Comparison of ENCODE assay signal across 17 cellular contexts in the genomic region with DNA sequence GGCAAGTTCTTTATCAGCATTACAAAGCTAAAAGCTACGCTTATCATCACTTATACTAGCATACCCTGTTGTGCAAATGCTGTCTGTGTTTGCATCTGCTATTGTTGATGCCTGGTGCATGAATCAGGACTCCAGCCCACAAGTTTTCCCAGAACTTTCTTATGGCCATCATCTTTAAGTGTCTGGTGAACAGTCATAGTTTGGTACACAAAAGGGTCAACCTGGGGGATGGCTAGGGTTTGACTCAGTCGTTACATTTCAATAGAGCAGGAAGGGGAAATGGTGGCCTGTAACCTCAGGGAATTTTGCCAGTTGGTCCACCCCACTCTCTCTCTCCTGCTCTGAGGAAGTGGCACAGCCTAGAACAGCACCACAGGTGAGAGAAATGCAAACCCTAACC. TPM values are rescaled to one million over a fixed set of nuclear protein-coding genes. Genes with fewer than 3 reads are reported as not detected.
A peak's percentile ranks its signal among the peaks of the same experiment; 100 is the strongest.
DNase-seq lines count a peak whose midpoint lies in the region; ATAC-seq, FAIRE-seq and TF ChIP-seq lines count a peak whose summit lies in the region.
"Had no signal": no experiment of that assay in that cellular context is flagged by ENCODE, and none has a peak within 500 bp of the region (broad histone marks: within the 10 kb centered on the region; RNA-seq: fewer than 3 reads in every experiment).

No MANE protein-coding gene starts in this region.

- H3K4me2 ChIP-seq in BLaER1 treated with 17β-estradiol and CSF1 and Interleukin-3, amounts not matched to agents 10 nM and 100 nM: peak overlapping the region; percentile 36 to 74 (median 54)
- no peak overlapping the region for H3K4me2 ChIP-seq in mesenchymal stem cell (ENCODE audit: low read length, poor library complexity, severe bottlenecking)

- no peak overlapping the region for H3K4me3 ChIP-seq in BLaER1 treated with 17β-estradiol and CSF1 and Interleukin-3, amounts not matched to agents 10 nM and 100 nM
- H3K4me3 ChIP-seq in mesenchymal stem cell (ENCODE audit: insufficient read depth in 1 of 2, low read depth in 1 of 2, low read length in 2 of 2): no peak overlapping the region
- H3K4me3 ChIP-seq: esophagus muscularis mucosa, vagina had no signal

- no peak overlapping the region for H4K91ac ChIP-seq in mesenchymal stem cell (ENCODE audit: low read length)

- no peak overlapping the region for H2BK120ac ChIP-seq in mesenchymal stem cell (ENCODE audit: low read depth, low read length)

- H3K79me1 ChIP-seq in mesenchymal stem cell (replicated peaks; ENCODE audit: low read length, poor library complexity, severe bottlenecking): no peaks in the 10 kb centered on the region

- H3K36me3 ChIP-seq in BLaER1 treated with 17β-estradiol and CSF1 and Interleukin-3, amounts not matched to agents 10 nM and 100 nM: no peaks in the 10 kb centered on the region
- H3K36me3 ChIP-seq in mesenchymal stem cell (ENCODE audit: control insufficient read depth in 1 of 2, insufficient read depth in 2 of 2, low read depth in 1 of 2, low read length in 2 of 2): no peaks in the 10 kb centered on the region
- H3K36me3 ChIP-seq: esophagus muscularis mucosa, vagina had no signal

- H2BK5ac ChIP-seq in mesenchymal stem cell (ENCODE audit: low read depth, low read length, poor library complexity, severe bottlenecking): no peak overlapping the region

- DNase-seq in HPDE6-E6E7 (ENCODE audit: extremely low spot score): peak; percentile 55
- DNase-seq in amniotic epithelial cell (ENCODE audit: low read depth): peak; percentile 96
- peak; percentile 90 for DNase-seq in mesenchymal stem cell
- DNase-seq in GM12892 (ENCODE audit: insufficient read length): no peak
- no peak for DNase-seq in GM03348 (ENCODE audit: low spot score)
- DNase-seq: activated CD8-positive, alpha-beta memory T cell treated with anti-CD3 and anti-CD28 coated beads for 24 hours; anterior cingulate cortex; Kasumi-1; NCI-H446 treated with DMSO at 0.1 percent for 48 hours had no signal

- no peaks in the 10 kb centered on the region for H3K27me3 ChIP-seq in BLaER1 treated with 17β-estradiol and CSF1 and Interleukin-3, amounts not matched to agents 10 nM and 100 nM
- H3K27me3 ChIP-seq in mesenchymal stem cell (ENCODE audit: control insufficient read depth in 1 of 2, insufficient read depth in 1 of 2, low read length in 2 of 2): peaks cover 0 to 8% of the 10 kb centered on the region in 2 experiments
- H3K27me3 ChIP-seq: esophagus muscularis mucosa, vagina had no signal

- no peak overlapping the region for H3K9ac ChIP-seq in BLaER1 treated with 17β-estradiol and CSF1 and Interleukin-3, amounts not matched to agents 10 nM and 100 nM
- no peak overlapping the region for H3K9ac ChIP-seq in mesenchymal stem cell (ENCODE audit: low read length)

- WGBS in mesenchymal stem cell: 12% methylated on average over 2 of the region's 2 CpGs

- no peak overlapping the region for H2BK15ac ChIP-seq in mesenchymal stem cell (ENCODE audit: low read depth, poor library complexity, severe bottlenecking)

- no peak overlapping the region for H4K8ac ChIP-seq in mesenchymal stem cell (ENCODE audit: low read length)

- H3K23ac ChIP-seq in mesenchymal stem cell (ENCODE audit: low read length in 2 of 2): no peak overlapping the region

- no peak overlapping the region for H3K27ac ChIP-seq in BLaER1 treated with 17β-estradiol and CSF1 and Interleukin-3, amounts not matched to agents 10 nM and 100 nM
- no peak overlapping the region for H3K27ac ChIP-seq in mesenchymal stem cell (ENCODE audit: low read length, poor library complexity, severe bottlenecking)
- H3K27ac ChIP-seq: esophagus muscularis mucosa, vagina had no signal

- no peak overlapping the region for H2BK12ac ChIP-seq in mesenchymal stem cell (ENCODE audit: low read length in 2 of 2)

- no peak overlapping the region for H2AFZ ChIP-seq in mesenchymal stem cell (ENCODE audit: low read depth, low read length)

- FAIRE-seq in GM12892 (lab: Jason Lieb, UNC): no peak
- FAIRE-seq: H1, keratinocyte had no signal

- peaks cover 6 to 12% (median 8%) of the 10 kb centered on the region in 11 experiments; a peak in 19 of 22 replicates for H3K9me3 ChIP-seq in BLaER1 treated with 17β-estradiol and CSF1 and Interleukin-3, amounts not matched to agents 10 nM and 100 nM (replicated peaks in 1 of 11)
- H3K9me3 ChIP-seq in mesenchymal stem cell (ENCODE audit: control insufficient read depth, low read length): no peaks in the 10 kb centered on the region
- H3K9me3 ChIP-seq: esophagus muscularis mucosa, vagina had no signal

- H3K4me1 ChIP-seq in BLaER1 treated with 17β-estradiol and CSF1 and Interleukin-3, amounts not matched to agents 10 nM and 100 nM: peaks cover 21 to 42% (median 36%) of the 10 kb centered on the region in 10 experiments
- no peaks in the 10 kb centered on the region for H3K4me1 ChIP-seq in mesenchymal stem cell (ENCODE audit: control insufficient read depth, insufficient read depth, low read depth, low read length)
- H3K4me1 ChIP-seq: esophagus muscularis mucosa, vagina had no signal

- H3K4ac ChIP-seq in mesenchymal stem cell (ENCODE audit: low read depth in 1 of 2, low read length in 2 of 2): no peak overlapping the region

- H4K20me1 ChIP-seq in BLaER1 treated with 17β-estradiol and CSF1 and Interleukin-3, amounts not matched to agents 10 nM and 100 nM: no peaks in the 10 kb centered on the region

- no peak for TF ChIP-seq POLR2A in GM12892 (IDR thresholded peaks at IDR 0.05; ENCODE audit: low read depth, low read length)

- no peak for ATAC-seq in HG03521 (IDR thresholded peaks at IDR 0.05; ENCODE audit: unreplicated experiment)
- no peak for ATAC-seq in GM21381 (IDR thresholded peaks at IDR 0.05; ENCODE audit: unreplicated experiment)
- ATAC-seq: SK-N-SH treated with all-trans-retinoic acid at 6 μM for 48 hours had no signal

- no peak overlapping the region for H2AK5ac ChIP-seq in mesenchymal stem cell (ENCODE audit: low read length, severe bottlenecking)

- no peak overlapping the region for H3K18ac ChIP-seq in mesenchymal stem cell (ENCODE audit: low read depth in 1 of 2, low read length in 2 of 2)

- no peak overlapping the region for H3K14ac ChIP-seq in mesenchymal stem cell (ENCODE audit: low read length in 2 of 2)

RNA-seq across cellular contexts. Expression of a gene that starts 35.4 kb away (rescaled TPM):
- polyA plus RNA-seq in mesenchymal stem cell (2013, experiment 1 of 2): 0.94 TPM
- polyA plus RNA-seq in mesenchymal stem cell (2013, experiment 2 of 2): 0.99 TPM
- polyA plus RNA-seq in GM12892 (2012; ENCODE audit: missing spikeins): 8.1 TPM
- polyA plus RNA-seq: H1 had no signal

RNA-seq across cellular contexts. Expression of a gene that starts 46.1 kb away (rescaled TPM):
- 9.2 TPM for polyA plus RNA-seq in mesenchymal stem cell (2013, experiment 1 of 2)
- polyA plus RNA-seq in mesenchymal stem cell (2013, experiment 2 of 2): 9.6 TPM
- polyA plus RNA-seq in GM12892 (2012; ENCODE audit: missing spikeins): not detected
- polyA plus RNA-seq: H1 had no signal

RNA-seq across cellular contexts. Expression of a gene that starts 57.9 kb away (rescaled TPM):
- not detected for polyA plus RNA-seq in mesenchymal stem cell (2013, experiment 1 of 2)
- not detected for polyA plus RNA-seq in mesenchymal stem cell (2013, experiment 2 of 2)
- polyA plus RNA-seq in GM12892 (2012; ENCODE audit: missing spikeins): not detected
- polyA plus RNA-seq: H1, keratinocyte had no signal

Comparison
In these comparisons a context has a peak if more than half of its experiments do, and no peak if none do; other contexts are left out.
1. DNase-seq: peak in HPDE6-E6E7 (single experiment), amniotic epithelial cell (single experiment) and mesenchymal stem cell (single experiment); none in GM12892 (single experiment) and GM03348 (single experiment).